Comparison of ENCODE assay signal across 12 cellular contexts in the genomic region with DNA sequence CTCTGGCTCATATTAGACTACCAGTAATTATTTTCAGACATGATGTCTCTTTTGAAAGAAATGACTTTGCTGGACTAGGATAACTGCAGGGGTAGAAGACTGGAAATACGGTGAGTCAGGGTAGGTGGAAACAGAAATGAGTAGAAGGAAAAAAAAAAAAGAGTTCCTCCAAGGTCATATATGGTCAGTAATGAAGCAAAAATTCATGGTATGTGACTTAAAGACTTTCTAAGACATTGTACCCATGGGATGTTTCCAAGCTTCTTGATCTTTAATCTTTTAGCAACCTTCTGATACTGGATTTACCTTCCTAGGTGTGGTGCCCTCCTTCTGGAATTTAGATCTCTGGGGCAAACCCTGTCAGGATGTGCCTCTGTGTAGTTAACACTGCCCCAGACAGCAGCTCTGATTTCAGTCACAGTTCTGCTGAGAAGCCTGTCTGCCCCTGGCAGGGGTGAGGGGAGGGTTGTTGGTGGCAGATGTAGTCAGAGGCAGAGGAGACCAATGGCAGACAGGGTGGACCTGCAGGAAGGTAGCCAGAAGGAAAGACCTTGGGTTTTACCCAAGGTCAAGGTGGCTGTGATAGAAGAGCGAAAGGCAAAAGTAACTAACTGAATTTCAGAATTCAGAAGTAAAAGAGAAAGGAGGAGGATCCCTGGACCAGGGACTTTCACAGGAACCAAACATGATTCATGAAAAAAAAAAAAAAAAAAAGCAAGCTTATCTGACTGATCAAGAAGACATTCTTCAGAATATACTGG. TPM values are rescaled to one million over a fixed set of nuclear protein-coding genes. Genes with fewer than 3 reads are reported as not detected.
DNase-seq lines count a peak whose midpoint lies in the region; ATAC-seq, FAIRE-seq and TF ChIP-seq lines count a peak whose summit lies in the region.
"Had no signal": no experiment of that assay in that cellular context is flagged by ENCODE, and none has a peak within 500 bp of the region (broad histone marks: within the 10 kb centered on the region; RNA-seq: fewer than 3 reads in every experiment).

No MANE protein-coding gene starts in this region.

- peaks cover 25% of the 10 kb centered on the region for H3K36me3 Mint-ChIP-seq in osteocyte (ENCODE audit: unreplicated experiment)
- H3K36me3 Mint-ChIP-seq in neural progenitor cell = peaks cover 2% of the 10 kb centered on the region

- H3K4me1 ChIP-seq in Panc1 (ENCODE audit: control insufficient read depth, insufficient read depth, low read length) (peaks cover 32% of the 10 kb centered on the region), endothelial cell of umbilical vein (ENCODE audit: control insufficient read depth, extremely low read depth, insufficient read depth, low read length) (peaks cover 80% of the 10 kb centered on the region), neural progenitor cell (no peaks in the 10 kb centered on the region)

- no peak overlapping the region for H2AFZ ChIP-seq in endothelial cell of umbilical vein (ENCODE audit: low read depth, low read length)
- no peak overlapping the region for H2AFZ ChIP-seq in neural progenitor cell (replicated peaks)

- no peaks in the 10 kb centered on the region for H3K9me1 ChIP-seq in endothelial cell of umbilical vein (replicated peaks; ENCODE audit: control insufficient read depth, extremely low read depth, insufficient read depth, low read length)

- dilution Hi-C loops in endothelial cell of umbilical vein (cut with MboI; ENCODE audit: extremely low pct_ligation_motif_present, low sequenced_read_pairs) = loop anchor here (25.0 kb wide), 1 partner anchor 367 kb away; no protein-coding TSS in a partner anchor

- no peak for DNase-seq in Panc1 (ENCODE audit: low read depth, low spot score)
- peak; percentile 81 for DNase-seq in endothelial cell of umbilical vein (ENCODE audit: low read depth, low spot score)
- no peak for DNase-seq in osteocyte (ENCODE audit: extremely low spot score, unreplicated experiment)
- no peak for DNase-seq in G401 (ENCODE audit: low spot score)
- DNase-seq in neural progenitor cell (ENCODE audit: low spot score) = no peak
- no peak for DNase-seq in caudate nucleus (lab: John Stamatoyannopoulos, UW)
- DNase-seq in effector CD8-positive, alpha-beta T cell (lab: John Stamatoyannopoulos, UW) = no peak
- DNase-seq: activated CD4-positive, alpha-beta T cell treated with anti-CD3 and anti-CD28 coated beads, Interleukin-2, amount 50 U/mL, for 1 hour; NCI-H1092 had no signal

- TF ChIP-seq CTCF in Panc1 (IDR thresholded peaks at IDR 0.05) (no peak), endothelial cell of umbilical vein (IDR thresholded peaks at IDR 0.05; ENCODE audit: extremely low read depth in 1 of 2, insufficient read depth in 1 of 2, low read depth in 1 of 2, low read length in 2 of 2) (no peak), osteocyte (IDR thresholded peaks at IDR 0.05) (no peak), neural progenitor cell (IDR thresholded peaks at IDR 0.05) (no peak)

- H3K27me3 ChIP-seq in Panc1 (ENCODE audit: control insufficient read depth, insufficient read depth, low read length) (no peaks in the 10 kb centered on the region), endothelial cell of umbilical vein (ENCODE audit: control insufficient read depth in 2 of 2, insufficient read depth in 2 of 2, low read length in 2 of 2) (no peaks in the 10 kb centered on the region), neural progenitor cell (no peaks in the 10 kb centered on the region)

- H3K79me2 ChIP-seq in endothelial cell of umbilical vein (ENCODE audit: control insufficient read depth, insufficient read depth, low read length) (peaks cover 24% of the 10 kb centered on the region), neural progenitor cell (ENCODE audit: low read depth) (no peaks in the 10 kb centered on the region)

- peak overlapping the region; percentile 29 for H3K4me2 ChIP-seq in endothelial cell of umbilical vein (ENCODE audit: insufficient read depth, low read length)
- no peak overlapping the region for H3K4me2 ChIP-seq in neural progenitor cell

- H3K27ac ChIP-seq in Panc1 (ENCODE audit: low read length) (peak overlapping the region; percentile 56), endothelial cell of umbilical vein (ENCODE audit: insufficient read depth, low read depth, low read length) (peak overlapping the region; percentile 100), neural progenitor cell (no peak overlapping the region), caudate nucleus (ENCODE audit: low read depth, low read length) (no peak overlapping the region)

- H3K9me3 Mint-ChIP-seq in osteocyte (ENCODE audit: unreplicated experiment) = no peaks in the 10 kb centered on the region
- H3K9me3 Mint-ChIP-seq in neural progenitor cell = no peaks in the 10 kb centered on the region

- peak; percentile 31 for FAIRE-seq in endothelial cell of umbilical vein (lab: Jason Lieb, UNC)
- FAIRE-seq: D721Med, GM12892 had no signal

- CTCF ChIA-PET in Panc1 (lab: Charles Lee) (interaction anchor here (0.6 to 0.7 kb wide), 2 partner anchors 87 to 260 kb away, joined by 5 to 6 read pairs; no protein-coding TSS in a partner anchor), endothelial cell of umbilical vein (lab: Charles Lee) (interaction anchor here (0.6 to 2.1 kb wide), 10 partner anchors 9 to 376 kb away, joined by 3 to 18 read pairs (median 4); no protein-coding TSS in a partner anchor)

- BruUV-seq in Panc1 (replicated peaks; lab: Mats Ljungman, UMichigan) (no TSS peak), endothelial cell of umbilical vein (replicated peaks; lab: Mats Ljungman, UMichigan) (TSS peak; percentile 83)

- peak; percentile 49 for ATAC-seq in GM18868 (IDR thresholded peaks at IDR 0.05; ENCODE audit: unreplicated experiment)
- ATAC-seq in Panc1 = peak; percentile 30; the same call in 1 of the 2 replicates

- no peaks in the 10 kb centered on the region for H3F3A ChIP-seq in neural progenitor cell (ENCODE audit: low read depth)

- H3K4me3 Mint-ChIP-seq in osteocyte (ENCODE audit: unreplicated experiment) = peak overlapping the region; percentile 1
- H3K4me3 Mint-ChIP-seq in neural progenitor cell = no peak overlapping the region

- H3K27ac Mint-ChIP-seq in osteocyte (ENCODE audit: unreplicated experiment) (peak overlapping the region; percentile 93), neural progenitor cell (no peak overlapping the region)

- POLR2A ChIA-PET in Panc1 (lab: Charles Lee) = interaction anchor here (0.6 to 0.7 kb wide), 5 partner anchors 31 to 857 kb away, joined by 6 to 9 read pairs (median 6); no protein-coding TSS in a partner anchor
- POLR2A ChIA-PET in endothelial cell of umbilical vein (lab: Charles Lee) = interaction anchor here (0.7 to 2.4 kb wide), 14 partner anchors 9 to 372 kb away, joined by 3 to 15 read pairs (median 4); a partner anchor contains a TSS

- TF ChIP-seq POLR2A in endothelial cell of umbilical vein (IDR thresholded peaks at IDR 0.05; ENCODE audit: low read depth, low read length) = peak; percentile 50

- intact Hi-C loops in Panc1 (cut with micrococcal nuclease; ENCODE audit: unreplicated experiment) (no loop called here), endothelial cell of umbilical vein (cut with micrococcal nuclease) (loop anchor here (1.0 kb wide), 1 partner anchor 9 kb away; no protein-coding TSS in a partner anchor)

- H3K4me3 ChIP-seq in Panc1 (ENCODE audit: low read depth in 2 of 2, low read length in 2 of 2) (no peak overlapping the region), endothelial cell of umbilical vein (replicated peaks in 1 of 3; ENCODE audit: insufficient read depth in 1 of 3, low read depth in 1 of 3, low read length in 3 of 3) (no peak overlapping the region), neural progenitor cell (no peak overlapping the region)

- H3K36me3 ChIP-seq in Panc1 (ENCODE audit: control insufficient read depth, insufficient read depth, low read length) (peaks cover 6% of the 10 kb centered on the region), endothelial cell of umbilical vein (ENCODE audit: control insufficient read depth in 2 of 2, extremely low read depth in 1 of 2, insufficient read depth in 2 of 2, low read length in 2 of 2) (no peaks in the 10 kb centered on the region), neural progenitor cell (no peaks in the 10 kb centered on the region)

- no peaks in the 10 kb centered on the region for H3K27me3 Mint-ChIP-seq in osteocyte (ENCODE audit: unreplicated experiment)
- no peaks in the 10 kb centered on the region for H3K27me3 Mint-ChIP-seq in neural progenitor cell (ENCODE audit: insufficient read depth, low read depth)

- in situ Hi-C loops in Panc1 (cut with HindIII; ENCODE audit: low pct_unique_long_range_greater_than_20kb, low sequenced_read_pairs) = loop anchor here (25.0 kb wide), 1 partner anchor 367 kb away; no protein-coding TSS in a partner anchor
- in situ Hi-C loops in G401 (cut with HindIII; ENCODE audit: low sequenced_read_pairs) = loop anchor here (10.0 to 25.0 kb wide), 2 partner anchors 364 to 567 kb away; no protein-coding TSS in a partner anchor

- H3K9ac ChIP-seq in endothelial cell of umbilical vein (replicated peaks; ENCODE audit: extremely low read depth, insufficient read depth, low read length) = peak overlapping the region; percentile 95
- H3K9ac ChIP-seq in neural progenitor cell = no peak overlapping the region

- H3K4me1 Mint-ChIP-seq in osteocyte (ENCODE audit: unreplicated experiment) (peaks cover 78% of the 10 kb centered on the region), neural progenitor cell (peaks cover 9% of the 10 kb centered on the region)

- no peaks in the 10 kb centered on the region for H3K9me3 ChIP-seq in Panc1 (ENCODE audit: control insufficient read depth, insufficient read depth, low read depth, low read length)
- no peaks in the 10 kb centered on the region for H3K9me3 ChIP-seq in endothelial cell of umbilical vein (replicated peaks; ENCODE audit: control insufficient read depth, insufficient read depth, low read length)
- no peaks in the 10 kb centered on the region for H3K9me3 ChIP-seq in neural progenitor cell (ENCODE audit: low read depth)

- H4K20me1 ChIP-seq in endothelial cell of umbilical vein (replicated peaks; ENCODE audit: control insufficient read depth, extremely low read depth, insufficient read depth, low read length) = no peaks in the 10 kb centered on the region
- no peaks in the 10 kb centered on the region for H4K20me1 ChIP-seq in neural progenitor cell (ENCODE audit: low read depth)

RNA-seq across cellular contexts. Expression of a gene that starts 44.1 kb away (rescaled TPM):
- total RNA-seq in Panc1 (2021; ENCODE audit: unreplicated experiment) (69.9 TPM), endothelial cell of umbilical vein (74.5 and 78.6 TPM in 2 replicates), osteocyte (27.9 and 29.0 TPM in 2 replicates), neural progenitor cell (ENCODE audit: low replicate concordance) (17.4 and 28.2 TPM in 2 replicates)
- polyA plus RNA-seq in Panc1 (2012; ENCODE audit: insufficient read length) = 32.8 TPM
- polyA plus RNA-seq in endothelial cell of umbilical vein = 16.1 and 21.5 TPM in 2 replicates
- 19.8 and 20.6 TPM in 2 replicates for polyA plus RNA-seq in endothelial cell of umbilical vein (2011; cell fraction: cytosol; rRNA removed)
- 20.5 and 20.7 TPM in 2 replicates for polyA plus RNA-seq in endothelial cell of umbilical vein (2011; cell fraction: nucleus; rRNA removed)
- polyA plus RNA-seq in endothelial cell of umbilical vein (2012) = 34.1 and 55.5 TPM in 2 replicates
- 34.3 and 40.4 TPM in 2 replicates for polyA minus RNA-seq in endothelial cell of umbilical vein
- polyA minus RNA-seq in endothelial cell of umbilical vein (2011; cell fraction: cytosol; rRNA and poly(A)+ RNA removed) = 9.3 TPM
- 62.3 and 75.3 TPM in 2 replicates for polyA minus RNA-seq in endothelial cell of umbilical vein (2011; cell fraction: nucleus; rRNA and poly(A)+ RNA removed)
- 6.7 and 7.9 TPM in 2 replicates for total RNA-seq in G401 (2014; rRNA removed; shearing (Covaris generic))

Comparison
In these comparisons a context has a peak if more than half of its experiments do, and no peak if none do; other contexts are left out.
1. H3K27ac ChIP-seq: peak in Panc1 (single experiment) and endothelial cell of umbilical vein (single experiment); none in neural progenitor cell (single experiment) and caudate nucleus (single experiment).